ENCODE assay signal across 7 cellular contexts in genomic region chr7:72963056-72963455, GRCh38. TPM values are rescaled to one million over a fixed set of nuclear protein-coding genes. Genes with fewer than 3 reads are reported as not detected.
"Had no signal": no experiment of that assay in that cellular context is flagged by ENCODE, and none has a peak within 500 bp of the region (broad histone marks: within the 10 kb centered on the region; RNA-seq: fewer than 3 reads in every experiment).

No MANE protein-coding gene starts in this region.

RNA-seq across cellular contexts. Expression of gene TRIM74, which starts 6.2 kb away (rescaled TPM):
- total RNA-seq: dermis microvascular lymphatic vessel endothelial cell, epithelial cell of proximal tubule, esophagus mucosa, fibroblast of lung, fibroblast of villous mesenchyme, frontal cortex, gastrocnemius medialis had no signal
- polyA plus RNA-seq: fibroblast of lung had no signal
